ENCODE assay signal across 9 cellular contexts in the genomic region with DNA sequence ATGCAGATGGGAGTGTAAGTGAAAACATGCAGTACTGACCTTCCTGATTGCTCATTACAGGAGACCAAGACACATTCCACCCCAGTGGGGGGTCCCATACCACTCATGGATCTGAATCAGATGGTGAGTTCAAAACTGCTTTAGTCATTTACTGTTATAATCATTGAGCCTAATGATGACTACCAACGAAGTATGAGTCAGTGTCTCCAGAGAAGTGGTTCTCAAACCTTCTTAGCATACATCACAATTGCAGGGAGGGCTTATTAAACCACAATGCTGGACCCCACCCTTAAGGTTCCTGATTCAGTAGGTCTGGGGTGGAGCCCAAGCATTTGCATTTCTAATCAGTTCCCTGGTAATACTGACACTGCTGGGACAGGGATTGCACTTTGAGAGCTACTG.
DNase-seq lines count a peak whose midpoint lies in the region; ATAC-seq and TF ChIP-seq lines count a peak whose summit lies in the region.
"Had no signal": no experiment of that assay in that cellular context is flagged by ENCODE, and none has a peak within 500 bp of the region (broad histone marks: within the 10 kb centered on the region; RNA-seq: fewer than 3 reads in every experiment).

No MANE protein-coding gene starts in this region.

- peaks cover 74% of the 10 kb centered on the region for H3K36me3 Mint-ChIP-seq in activated CD8-positive, alpha-beta memory T cell treated with anti-CD3 and anti-CD28 coated beads, Interleukin-2, amount 10 ng/mL, durations not matched to agents 7 days and 5 days
- no peaks in the 10 kb centered on the region for H3K36me3 Mint-ChIP-seq in mesothelial cell of epicardium

- H3K27me3 ChIP-seq in subcutaneous abdominal adipose tissue (ENCODE audit: control insufficient read depth in 5 of 5, insufficient read depth in 4 of 5, low read length in 5 of 5), result no peaks in the 10 kb centered on the region
- H3K27me3 ChIP-seq: pancreas had no signal

- intact Hi-C loops in left ventricle myocardium superior (cut with micrococcal nuclease), result no loop called here

- peaks cover 9% of the 10 kb centered on the region for H3K9me3 Mint-ChIP-seq in activated CD8-positive, alpha-beta memory T cell treated with anti-CD3 and anti-CD28 coated beads, Interleukin-2, amount 10 ng/mL, durations not matched to agents 7 days and 5 days (ENCODE audit: low read depth)
- peaks cover 10% of the 10 kb centered on the region for H3K9me3 Mint-ChIP-seq in mesothelial cell of epicardium

- H3K27ac Mint-ChIP-seq in activated CD8-positive, alpha-beta memory T cell treated with anti-CD3 and anti-CD28 coated beads, Interleukin-2, amount 10 ng/mL, durations not matched to agents 7 days and 5 days, result no peak overlapping the region
- H3K27ac Mint-ChIP-seq in mesothelial cell of epicardium, result no peak overlapping the region

- no peak for DNase-seq in activated CD8-positive, alpha-beta memory T cell treated with anti-CD3 and anti-CD28 coated beads, Interleukin-2, amount 10 ng/mL, durations not matched to agents 7 days and 5 days
- DNase-seq in activated CD8-positive, alpha-beta memory T cell treated with anti-CD3 and anti-CD28 coated beads for 24 hours, result no peak
- DNase-seq in activated T-cell treated with anti-CD3 and anti-CD28 coated beads, Interleukin-2, amount 50 U/mL, for 48 hours, result peak; percentile 63 to 65
- DNase-seq in iPS-NIHi7 (ENCODE audit: extremely low spot score) (peak; percentile 46), mesothelial cell of epicardium (ENCODE audit: low spot score in 2 of 2, unreplicated experiment in 2 of 2) (no peak), left ventricle myocardium superior (no peak)
- DNase-seq: pancreas had no signal

- peaks cover 0 to 34% (median 18%) of the 10 kb centered on the region in 5 donors for H3K4me1 ChIP-seq in subcutaneous abdominal adipose tissue (ENCODE audit: control insufficient read depth in 5 of 5, insufficient read depth in 5 of 5, low read length in 5 of 5)

- H3K4me1 Mint-ChIP-seq in activated CD8-positive, alpha-beta memory T cell treated with anti-CD3 and anti-CD28 coated beads, Interleukin-2, amount 10 ng/mL, durations not matched to agents 7 days and 5 days, result peaks cover 30% of the 10 kb centered on the region
- H3K4me1 Mint-ChIP-seq in mesothelial cell of epicardium, result no peaks in the 10 kb centered on the region

- ATAC-seq in activated CD8-positive, alpha-beta memory T cell treated with anti-CD3 and anti-CD28 coated beads, Interleukin-2, amount 10 ng/mL, durations not matched to agents 7 days and 5 days, result peak; percentile 12
- ATAC-seq in left ventricle myocardium superior (no peak), GM21723 (IDR thresholded peaks at IDR 0.05; ENCODE audit: unreplicated experiment) (no peak)

- peaks cover 7 to 48% (median 27%) of the 10 kb centered on the region in 5 donors for H3K36me3 ChIP-seq in subcutaneous abdominal adipose tissue (ENCODE audit: control insufficient read depth in 5 of 5, insufficient read depth in 5 of 5, low read length in 5 of 5)

- peaks cover 0 to 3% (median 2%) of the 10 kb centered on the region in 5 donors for H3K9me3 ChIP-seq in subcutaneous abdominal adipose tissue (ENCODE audit: control insufficient read depth in 5 of 5, low read length in 5 of 5)
- H3K9me3 ChIP-seq: pancreas had no signal

- no peaks in the 10 kb centered on the region for H3K27me3 Mint-ChIP-seq in activated CD8-positive, alpha-beta memory T cell treated with anti-CD3 and anti-CD28 coated beads, Interleukin-2, amount 10 ng/mL, durations not matched to agents 7 days and 5 days
- H3K27me3 Mint-ChIP-seq in mesothelial cell of epicardium (ENCODE audit: low read depth), result peaks cover 8% of the 10 kb centered on the region

- no peak overlapping the region for H3K4me3 Mint-ChIP-seq in activated CD8-positive, alpha-beta memory T cell treated with anti-CD3 and anti-CD28 coated beads, Interleukin-2, amount 10 ng/mL, durations not matched to agents 7 days and 5 days
- no peak overlapping the region for H3K4me3 Mint-ChIP-seq in mesothelial cell of epicardium

- no peak for TF ChIP-seq CTCF in mesothelial cell of epicardium (IDR thresholded peaks at IDR 0.05; ENCODE audit: unreplicated experiment)

- peak overlapping the region; percentile 59 for H3K27ac ChIP-seq in subcutaneous abdominal adipose tissue (ENCODE audit: low read depth, low read length)
- H3K27ac ChIP-seq: pancreas had no signal

- CTCF ChIA-PET in activated CD8-positive, alpha-beta memory T cell treated with anti-CD3 and anti-CD28 coated beads, Interleukin-2, amount 10 ng/mL, durations not matched to agents 7 days and 5 days (lab: Charles Lee), result no interaction called here

- no peak overlapping the region for H3K4me3 ChIP-seq in subcutaneous abdominal adipose tissue (ENCODE audit: low read depth in 1 of 5, low read length in 5 of 5)
- H3K4me3 ChIP-seq: pancreas had no signal

- H3K9ac ChIP-seq in subcutaneous abdominal adipose tissue (ENCODE audit: low read length in 5 of 5), result no peak overlapping the region

Comparison
In these comparisons a context has a peak if more than half of its experiments do, and no peak if none do; other contexts are left out.
1. DNase-seq: peak in activated T-cell treated with anti-CD3 and anti-CD28 coated beads, Interleukin-2, amount 50 U/mL, for 48 hours (2 of 2) and iPS-NIHi7 (single experiment); none in activated CD8-positive, alpha-beta memory T cell treated with anti-CD3 and anti-CD28 coated beads, Interleukin-2, amount 10 ng/mL, durations not matched to agents 7 days and 5 days (single experiment), activated CD8-positive, alpha-beta memory T cell treated with anti-CD3 and anti-CD28 coated beads for 24 hours (single experiment), mesothelial cell of epicardium (0 of 2) and left ventricle myocardium superior (single experiment).